ENCODE assay signal across 8 cellular contexts in the genomic region with DNA sequence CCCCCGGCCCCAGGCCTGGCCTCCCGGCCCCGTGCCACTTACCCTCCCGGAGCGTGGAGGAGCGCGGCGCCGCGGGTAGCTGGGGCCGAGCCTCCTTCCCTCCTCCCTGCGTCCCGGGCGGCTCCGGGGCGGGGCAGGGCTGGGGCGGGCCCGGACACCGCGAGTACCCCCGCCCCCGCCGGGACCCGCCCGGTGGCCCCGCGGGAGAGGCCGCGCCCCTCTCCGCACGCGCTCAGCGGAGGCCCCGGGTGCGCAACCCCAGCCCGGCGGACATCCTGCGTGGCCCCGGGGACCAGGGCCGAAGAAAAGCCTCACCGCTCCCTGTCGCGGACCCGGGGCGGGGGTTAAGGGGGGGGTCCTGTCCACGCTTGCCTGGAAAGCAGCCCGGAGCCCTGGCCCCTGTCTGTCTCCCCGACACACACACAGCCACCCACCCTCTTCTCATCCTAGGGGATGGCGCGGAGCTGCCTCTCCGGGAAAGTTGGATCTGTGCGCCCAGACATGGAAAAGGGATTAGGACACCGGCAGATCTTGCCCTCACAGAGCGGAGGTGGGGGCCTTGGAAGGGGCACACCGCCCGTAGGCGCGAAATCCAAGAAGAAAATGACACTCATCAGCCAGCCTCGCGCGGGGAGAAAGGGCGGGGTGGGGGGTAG. TPM values are rescaled to one million over a fixed set of nuclear protein-coding genes. Genes with fewer than 3 reads are reported as not detected.
DNase-seq lines count a peak whose midpoint lies in the region; ATAC-seq and TF ChIP-seq lines count a peak whose summit lies in the region.

A gene with protein sequence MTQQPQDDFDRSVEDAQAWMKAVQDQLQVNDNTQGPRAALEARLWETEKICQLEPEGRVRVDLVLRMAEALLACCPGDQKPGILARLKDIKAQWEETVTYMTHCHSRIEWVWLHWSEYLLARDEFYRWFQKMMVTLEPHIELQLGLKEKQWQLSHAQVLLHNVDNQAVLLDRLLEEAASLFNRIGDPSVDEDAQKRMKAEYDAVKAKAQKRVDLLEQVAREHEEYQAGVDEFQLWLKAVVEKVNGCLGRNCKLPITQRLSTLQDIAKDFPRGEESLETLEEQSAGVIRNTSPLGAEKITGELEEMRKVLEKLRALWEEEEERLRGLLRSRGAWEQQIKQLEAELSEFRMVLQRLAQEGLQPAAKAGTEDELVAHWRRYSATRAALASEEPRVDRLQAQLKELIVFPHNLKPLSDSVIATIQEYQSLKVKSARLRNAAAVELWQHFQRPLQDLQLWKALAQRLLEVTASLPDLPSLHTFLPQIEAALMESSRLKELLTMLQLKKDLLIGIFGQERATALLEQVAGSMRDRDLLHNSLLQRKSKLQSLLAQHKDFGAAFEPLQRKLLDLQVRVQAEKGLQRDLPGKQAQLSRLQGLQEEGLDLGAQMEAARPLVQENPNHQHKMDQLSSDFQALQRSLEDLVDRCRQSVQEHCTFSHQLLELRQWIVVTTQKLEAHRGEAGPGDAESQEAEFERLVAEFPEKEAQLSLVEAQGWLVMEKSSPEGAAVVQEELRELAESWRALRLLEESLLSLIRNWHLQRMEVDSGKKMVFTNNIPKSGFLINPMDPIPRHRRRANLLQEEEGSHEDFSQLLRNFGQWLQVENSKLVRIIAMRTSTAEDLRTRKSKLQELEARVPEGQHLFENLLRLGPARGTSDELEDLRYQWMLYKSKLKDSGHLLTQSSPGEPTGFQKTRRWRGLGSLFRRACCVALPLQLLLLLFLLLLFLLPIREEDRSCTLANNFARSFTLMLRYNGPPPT (minus strand): TSS at position 97 of the 656 bp plus-strand sequence. CDS start 40,829 bp downstream, outside the sequence.

- peak; percentile 59 for ATAC-seq in activated T-helper 17 cell treated with anti-CD3 and anti-CD28 coated beads, Interleukin-2, amount 50 U/mL, for 72 hours (replicated peaks)
- peak; percentile 66 for ATAC-seq in omental fat pad (ENCODE audit: low FRiP score)

- H3T11ph ChIP-seq in H9 (ENCODE audit: low read length) = no peak within 1 kb of the TSS

- no peaks in the 10 kb centered on the region for H3K79me2 ChIP-seq in H9 (ENCODE audit: insufficient read depth, low read length)

- no CpG with 5 or more reads among the region's 62 CpGs for WGBS in H9 (ENCODE audit: extremely low coverage, insufficient read length, low lambda C conversion rate)

- no peaks in the 10 kb centered on the region for H3K79me1 ChIP-seq in H9 (ENCODE audit: insufficient read depth, low read depth, low read length, poor library complexity, severe bottlenecking)

- H3K4me2 ChIP-seq in H9 (ENCODE audit: insufficient read depth, insufficient read length, low read length) = peak within 1 kb of the TSS; percentile 59

- H3K18ac ChIP-seq in H9 (ENCODE audit: insufficient read length, low read depth, low read length) = no peak within 1 kb of the TSS

- no peak within 1 kb of the TSS for H2AK5ac ChIP-seq in H9 (ENCODE audit: insufficient read length, low read length)

- H3K4me3 ChIP-seq in GM12865 (ENCODE audit: low read depth, low read length) = peak within 1 kb of the TSS; percentile 88
- peak within 1 kb of the TSS; percentile 67 to 77 for H3K4me3 ChIP-seq in foreskin fibroblast (ENCODE audit: low read depth in 1 of 2, low read length in 2 of 2)

- H2AFZ ChIP-seq in H9 (ENCODE audit: low read length) = no peak within 1 kb of the TSS

- H2BK12ac ChIP-seq in H9 (ENCODE audit: insufficient read length, low read depth, low read length) = no peak within 1 kb of the TSS

- no peak within 1 kb of the TSS for H3K56ac ChIP-seq in H9 (ENCODE audit: insufficient read length, low read depth, low read length)

- no peak within 1 kb of the TSS for H3K27ac Mint-ChIP-seq in H9
- H3K27ac Mint-ChIP-seq in activated T-helper 17 cell treated with anti-CD3 and anti-CD28 coated beads, Interleukin-2, amount 50 U/mL, for 72 hours = peak within 1 kb of the TSS; percentile 92

- H4K91ac ChIP-seq in H9 (ENCODE audit: insufficient read length, low read depth, low read length) = no peak within 1 kb of the TSS

- no peak within 1 kb of the TSS for H3K4ac ChIP-seq in H9 (ENCODE audit: low read depth, low read length)

- no peak within 1 kb of the TSS for H2BK15ac ChIP-seq in H9 (ENCODE audit: low read depth, low read length)

- no peaks in the 10 kb centered on the region for H4K20me1 ChIP-seq in H9 (ENCODE audit: control insufficient read depth, insufficient read depth, insufficient read length)

- peaks cover 6% of the 10 kb centered on the region for H3K23me2 ChIP-seq in H9 (ENCODE audit: insufficient read length, low read depth, low read length, poor library complexity, severe bottlenecking)

- no peak within 1 kb of the TSS; the same call in 1 of the 2 replicates for H3K14ac ChIP-seq in H9 (ENCODE audit: insufficient read depth, low read length)

- peaks cover 10 to 18% of the 10 kb centered on the region in 2 experiments for H3K4me1 Mint-ChIP-seq in H9
- H3K4me1 Mint-ChIP-seq in activated T-helper 17 cell treated with anti-CD3 and anti-CD28 coated beads, Interleukin-2, amount 50 U/mL, for 72 hours = peaks cover 39% of the 10 kb centered on the region

- H2BK5ac ChIP-seq in H9 (ENCODE audit: insufficient read length, low read length) = no peak within 1 kb of the TSS

- H3K23ac ChIP-seq in H9 (ENCODE audit: insufficient read length, low read depth, low read length) = no peak within 1 kb of the TSS

- no peak for TF ChIP-seq CTCF in GM12865 (IDR thresholded peaks at IDR 0.05; ENCODE audit: insufficient read depth, low read depth, low read length, missing control alignments)
- TF ChIP-seq CTCF in H9 (conservative IDR thresholded peaks at IDR 0.05) = no peak
- TF ChIP-seq CTCF in foreskin fibroblast (IDR thresholded peaks at IDR 0.05; ENCODE audit: low read depth, low read length) = no peak
- TF ChIP-seq CTCF in omental fat pad (IDR thresholded peaks at IDR 0.05) = no peak

- H3K9me3 ChIP-seq in H9 (ENCODE audit: control insufficient read depth, low read depth, low read length) = no peaks in the 10 kb centered on the region

- H3K9ac ChIP-seq in H9 (ENCODE audit: extremely low read depth, insufficient read length, low read length) = no peak within 1 kb of the TSS

- H3K36me3 Mint-ChIP-seq in H9 (ENCODE audit: insufficient read depth in 1 of 3, low read depth in 3 of 3) = no peaks in the 10 kb centered on the region
- H3K36me3 Mint-ChIP-seq in activated T-helper 17 cell treated with anti-CD3 and anti-CD28 coated beads, Interleukin-2, amount 50 U/mL, for 72 hours (ENCODE audit: low read depth) = peaks cover 42% of the 10 kb centered on the region

- DNase-seq in GM12865 (ENCODE audit: low read depth) = peak; percentile 81
- no peak for DNase-seq in H9
- peak; percentile 52 for DNase-seq in NAMALWA (ENCODE audit: low spot score)
- peak; percentile 59 to 89 for DNase-seq in foreskin fibroblast
- no peak for DNase-seq in omental fat pad (ENCODE audit: low spot score)
- no peak for DNase-seq in NCI-H2196 treated with DMSO at 0.1 percent for 48 hours (lab: John Stamatoyannopoulos, UW; ENCODE audit: unreplicated experiment)
- no peak for DNase-seq in NCI-H2081 (lab: John Stamatoyannopoulos, UW)

- no peak within 1 kb of the TSS for H4K8ac ChIP-seq in H9 (replicated peaks; ENCODE audit: insufficient read length, low read depth, low read length)

- H2BK120ac ChIP-seq in H9 (ENCODE audit: low read depth, low read length, poor library complexity, severe bottlenecking) = no peak within 1 kb of the TSS

- no peaks in the 10 kb centered on the region for H3K4me1 ChIP-seq in H9 (ENCODE audit: insufficient read depth, low read length)

- H3K27ac ChIP-seq in H9 (ENCODE audit: insufficient read length, low read depth, low read length) = no peak within 1 kb of the TSS

- no peak within 1 kb of the TSS for H2BK20ac ChIP-seq in H9 (ENCODE audit: low read depth, low read length, poor library complexity, severe bottlenecking)

- H3K9me3 Mint-ChIP-seq in H9 = no peaks in the 10 kb centered on the region
- no peaks in the 10 kb centered on the region for H3K9me3 Mint-ChIP-seq in activated T-helper 17 cell treated with anti-CD3 and anti-CD28 coated beads, Interleukin-2, amount 50 U/mL, for 72 hours

- peaks cover 61% of the 10 kb centered on the region for H3K27me3 Mint-ChIP-seq in H9 (ENCODE audit: low read depth)
- no peaks in the 10 kb centered on the region for H3K27me3 Mint-ChIP-seq in activated T-helper 17 cell treated with anti-CD3 and anti-CD28 coated beads, Interleukin-2, amount 50 U/mL, for 72 hours

- H3K4me3 Mint-ChIP-seq in H9 = peak within 1 kb of the TSS; percentile 49 to 76
- peak within 1 kb of the TSS; percentile 90 for H3K4me3 Mint-ChIP-seq in activated T-helper 17 cell treated with anti-CD3 and anti-CD28 coated beads, Interleukin-2, amount 50 U/mL, for 72 hours

- no peak within 1 kb of the TSS for H4K5ac ChIP-seq in H9 (ENCODE audit: insufficient read length, low read depth, low read length)

- H3K27me3 ChIP-seq in H9 (ENCODE audit: insufficient read depth, low read length) = peaks cover 12% of the 10 kb centered on the region

RNA-seq across cellular contexts. Expression of the gene that starts here (rescaled TPM):
- total RNA-seq in H9 (2021) (0.11 and 0.13 TPM in 2 replicates), omental fat pad (100 to 1,000 TPM in 1 of 4 donors, 10 to 100 TPM in 3; 46.9 to 109 (median 88.6) TPM)
- total RNA-seq in activated T-helper 17 cell treated with anti-CD3 and anti-CD28 coated beads, Interleukin-2, amount 50 U/mL, for 72 hours = 10 to 100 TPM; 78.9 to 79.1 TPM

Comparison
In these comparisons a context has a peak if more than half of its experiments do, and no peak if none do; other contexts are left out.
1. RNA of the gene that starts here (total RNA-seq): 46.9 to 109 TPM in omental fat pad and 78.9 to 79.1 TPM in activated T-helper 17 cell treated with anti-CD3 and anti-CD28 coated beads, Interleukin-2, amount 50 U/mL, for 72 hours; 0.11 to 0.13 TPM in H9; every median in the first group is over 10 times any median in the second.
2. DNase-seq: peak in GM12865 (single experiment), NAMALWA (single experiment) and foreskin fibroblast (2 of 2); none in H9 (single experiment), omental fat pad (single experiment), NCI-H2196 treated with DMSO at 0.1 percent for 48 hours (single experiment) and NCI-H2081 (0 of 2).